Comparison of ENCODE assay signal across 26 cellular contexts in genomic region chr6:23752414-23752813, GRCh38.
"Had no signal": no experiment of that assay in that cellular context is flagged by ENCODE, and none has a peak within 500 bp of the region (broad histone marks: within the 10 kb centered on the region; RNA-seq: fewer than 3 reads in every experiment).

No MANE protein-coding gene starts in this region.

- H3K27me3 ChIP-seq: colonic mucosa, dorsolateral prefrontal cortex, esophagus muscularis mucosa, esophagus squamous epithelium, foreskin keratinocyte, gastrocnemius medialis, gastroesophageal sphincter, heart left ventricle, heart right ventricle had no signal

- FAIRE-seq: endothelial cell of umbilical vein had no signal

- H3K4me1 ChIP-seq: colonic mucosa, esophagus squamous epithelium, foreskin keratinocyte, gastrocnemius medialis, gastroesophageal sphincter, heart left ventricle, heart right ventricle had no signal

- H3K27me3 Mint-ChIP-seq: dendritic cell treated with granulocyte-macrophage colony-stimulating factor and Interleukin-4, amounts not matched to agents 40 ng/mL and 50 ng/mL, for 4 days; effector memory CD8-positive, alpha-beta T cell had no signal

- H3K4me3 ChIP-seq: colonic mucosa, coronary artery, dorsolateral prefrontal cortex, esophagus muscularis mucosa, esophagus squamous epithelium, gastrocnemius medialis, gastroesophageal sphincter, heart left ventricle, heart right ventricle had no signal

- ATAC-seq: effector memory CD8-positive, alpha-beta T cell; esophagus mucosa; foreskin keratinocyte; gastrocnemius medialis; gastroesophageal sphincter; heart left ventricle; heart right ventricle had no signal

- DNase-seq: colonic mucosa; cortex of kidney; dermis blood vessel endothelial cell; dorsolateral prefrontal cortex; effector CD4-positive, alpha-beta T cell; effector CD8-positive, alpha-beta T cell; effector memory CD4-positive, alpha-beta T cell; effector memory CD8-positive, alpha-beta T cell; endodermal cell; erythroblast; esophagus squamous epithelium; foreskin fibroblast; foreskin keratinocyte; foreskin melanocyte; gastrocnemius medialis; glutamatergic neuron; head of caudate nucleus; heart left ventricle; heart right ventricle had no signal

- H3K4me1 Mint-ChIP-seq: endodermal cell had no signal

- H3K27ac Mint-ChIP-seq: dendritic cell treated with granulocyte-macrophage colony-stimulating factor and Interleukin-4, amounts not matched to agents 40 ng/mL and 50 ng/mL, for 4 days; effector memory CD8-positive, alpha-beta T cell; endodermal cell had no signal

- H3K4me3 Mint-ChIP-seq: dendritic cell treated with granulocyte-macrophage colony-stimulating factor and Interleukin-4, amounts not matched to agents 40 ng/mL and 50 ng/mL, for 4 days; effector memory CD8-positive, alpha-beta T cell; endodermal cell had no signal

- H3K9me3 ChIP-seq: colonic mucosa, esophagus muscularis mucosa, gastrocnemius medialis, gastroesophageal sphincter had no signal

- H3K36me3 ChIP-seq: colonic mucosa, esophagus muscularis mucosa, esophagus squamous epithelium, gastrocnemius medialis, gastroesophageal sphincter, heart left ventricle, heart right ventricle had no signal

- H3K27ac ChIP-seq: colonic mucosa, coronary artery, dorsolateral prefrontal cortex, epithelial cell of prostate, esophagus muscularis mucosa, esophagus squamous epithelium, foreskin keratinocyte, gastrocnemius medialis, gastroesophageal sphincter, heart left ventricle, heart right ventricle had no signal
